In genomic region chr7:28180031-28180363, GRCh38 we compare ENCODE assay signal across 8 cellular contexts. TPM values are rescaled to one million over a fixed set of nuclear protein-coding genes. Genes with fewer than 3 reads are reported as not detected.
A peak's percentile ranks its signal among the peaks of the same experiment; 100 is the strongest.
DNase-seq lines count a peak whose midpoint lies in the region; TF ChIP-seq lines count a peak whose summit lies in the region.

No MANE protein-coding gene starts in this region.

- TF ChIP-seq CTCF in HEK293 (tag by site-specific recombination; IDR thresholded peaks at IDR 0.05) (no peak), MCF 10A (IDR thresholded peaks at IDR 0.05; ENCODE audit: unreplicated experiment) (no peak), mesothelial cell of epicardium (IDR thresholded peaks at IDR 0.05; ENCODE audit: unreplicated experiment) (no peak)

- H3K4me1 Mint-ChIP-seq in MCF 10A (ENCODE audit: insufficient read depth, unreplicated experiment) (peaks cover 11% of the 10 kb centered on the region), mesothelial cell of epicardium (peaks cover 8% of the 10 kb centered on the region)
- peaks cover 17% of the 10 kb centered on the region for H3K4me1 Mint-ChIP-seq in activated CD4-positive, alpha-beta T cell treated with anti-CD3 and anti-CD28 coated beads, Interleukin-2, amount 10 ng/mL, durations not matched to agents 24 days and 14 days

- H3K27ac ChIP-seq in ACC112 (ENCODE audit: low read depth, low read length) (no peak overlapping the region), HEK293 (ENCODE audit: extremely low read depth, low read depth, low read length) (peak overlapping the region; percentile 55; the same call in 1 of the 2 replicates)

- H3K27me3 ChIP-seq in ACC112 (ENCODE audit: insufficient read depth, low read length) = no peaks in the 10 kb centered on the region

- intact Hi-C loops in MCF 10A (cut with micrococcal nuclease) = no loop called here
- intact Hi-C loops in activated CD4-positive, alpha-beta T cell treated with anti-CD3 and anti-CD28 coated beads, Interleukin-2, amount 10 ng/mL, durations not matched to agents 24 days and 14 days (cut with micrococcal nuclease) = no loop called here

- BruUV-seq in MCF 10A (replicated peaks; lab: Mats Ljungman, UMichigan) = no TSS peak

- H3K36me3 Mint-ChIP-seq in MCF 10A (ENCODE audit: insufficient read depth, unreplicated experiment) = no peaks in the 10 kb centered on the region
- H3K36me3 Mint-ChIP-seq in mesothelial cell of epicardium = no peaks in the 10 kb centered on the region
- H3K36me3 Mint-ChIP-seq in activated CD4-positive, alpha-beta T cell treated with anti-CD3 and anti-CD28 coated beads, Interleukin-2, amount 10 ng/mL, durations not matched to agents 24 days and 14 days (ENCODE audit: low read depth) = no peaks in the 10 kb centered on the region

- H3K27ac Mint-ChIP-seq in MCF 10A (ENCODE audit: low read depth, unreplicated experiment) (no peak overlapping the region), mesothelial cell of epicardium (no peak overlapping the region)
- H3K27ac Mint-ChIP-seq in activated CD4-positive, alpha-beta T cell treated with anti-CD3 and anti-CD28 coated beads, Interleukin-2, amount 10 ng/mL, durations not matched to agents 24 days and 14 days = no peak overlapping the region

- DNase-seq in MCF 10A (ENCODE audit: unreplicated experiment) (no peak), mesothelial cell of epicardium (ENCODE audit: low spot score in 2 of 2, unreplicated experiment in 2 of 2) (peak; percentile 21 to 40), NCI-H2171 treated with DMSO at 0.1 percent for 48 hours (lab: John Stamatoyannopoulos, UW) (no peak), SIG-M5 (lab: John Stamatoyannopoulos, UW) (no peak)
- no peak for DNase-seq in activated CD4-positive, alpha-beta T cell treated with anti-CD3 and anti-CD28 coated beads, Interleukin-2, amount 10 ng/mL, durations not matched to agents 24 days and 14 days
- no peak for DNase-seq in activated effector memory CD4-positive, alpha-beta T cell treated with Interleukin-2 at 50 U/mL for 16 hours

- CTCF ChIA-PET in HEK293 (lab: Yijun Ruan, JAX) = no interaction called here
- CTCF ChIA-PET in MCF 10A (lab: Yijun Ruan, JAX) = no interaction called here

- no peaks in the 10 kb centered on the region for H3K9me3 Mint-ChIP-seq in MCF 10A (ENCODE audit: unreplicated experiment)
- H3K9me3 Mint-ChIP-seq in mesothelial cell of epicardium = no peaks in the 10 kb centered on the region
- no peaks in the 10 kb centered on the region for H3K9me3 Mint-ChIP-seq in activated CD4-positive, alpha-beta T cell treated with anti-CD3 and anti-CD28 coated beads, Interleukin-2, amount 10 ng/mL, durations not matched to agents 24 days and 14 days

- peaks cover 33% of the 10 kb centered on the region for H3K4me1 ChIP-seq in ACC112 (ENCODE audit: control insufficient read depth, insufficient read depth, low read length, unreplicated experiment)
- peaks cover 15% of the 10 kb centered on the region for H3K4me1 ChIP-seq in HEK293 (ENCODE audit: control insufficient read depth, insufficient read depth, low read length)

- H3K4me3 ChIP-seq in ACC112 (ENCODE audit: low read depth, low read length) (peak overlapping the region; percentile 93), HEK293 (ENCODE audit: low read depth, low read length) (peak overlapping the region; percentile 88)

- no peaks in the 10 kb centered on the region for H3K36me3 ChIP-seq in ACC112 (ENCODE audit: insufficient read depth, low read length)
- H3K36me3 ChIP-seq in HEK293 (ENCODE audit: control insufficient read depth in 2 of 2, insufficient read depth in 1 of 2, low read length in 2 of 2) = no peaks in the 10 kb centered on the region

- H3K9me3 ChIP-seq in HEK293 (ENCODE audit: control insufficient read depth, insufficient read depth, low read depth, low read length) = no peaks in the 10 kb centered on the region

- H2AFZ ChIP-seq in ACC112 (ENCODE audit: low read length, unreplicated experiment) = peak overlapping the region; percentile 85

- H3K4me3 Mint-ChIP-seq in MCF 10A (ENCODE audit: unreplicated experiment) (peak overlapping the region; percentile 74), mesothelial cell of epicardium (no peak overlapping the region)
- H3K4me3 Mint-ChIP-seq in activated CD4-positive, alpha-beta T cell treated with anti-CD3 and anti-CD28 coated beads, Interleukin-2, amount 10 ng/mL, durations not matched to agents 24 days and 14 days = no peak overlapping the region

- H3K27me3 Mint-ChIP-seq in MCF 10A (ENCODE audit: insufficient read depth, unreplicated experiment) = no peaks in the 10 kb centered on the region
- peaks cover 31% of the 10 kb centered on the region for H3K27me3 Mint-ChIP-seq in mesothelial cell of epicardium (ENCODE audit: low read depth)
- H3K27me3 Mint-ChIP-seq in activated CD4-positive, alpha-beta T cell treated with anti-CD3 and anti-CD28 coated beads, Interleukin-2, amount 10 ng/mL, durations not matched to agents 24 days and 14 days = peaks cover 50% of the 10 kb centered on the region

- peaks cover 42% of the 10 kb centered on the region for H3K79me2 ChIP-seq in ACC112 (ENCODE audit: control insufficient read depth, insufficient read depth, low read length, unreplicated experiment)

- POLR2A ChIA-PET in HEK293 (lab: Yijun Ruan, JAX) (no interaction called here), MCF 10A (lab: Yijun Ruan, JAX) (interaction anchor here (0.6 kb wide), 1 partner anchor 22 kb away, joined by 3 read pairs; no protein-coding TSS in a partner anchor)

TF ChIP-seq in HEK293, 187 proteins besides CTCF, POLR2A, EP300 and RAD21:
- TF ChIP-seq ZNF426 (tag by site-specific recombination; IDR thresholded peaks at IDR 0.05) (no peak), ZBTB11 (tag by site-specific recombination; conservative IDR thresholded peaks at IDR 0.05; ENCODE audit: low read depth) (no peak), ZNF600 (tag by site-specific recombination; IDR thresholded peaks at IDR 0.05) (no peak), YY2 (tag by site-specific recombination; IDR thresholded peaks at IDR 0.05) (no peak), ZNF791 (tag by site-specific recombination; IDR thresholded peaks at IDR 0.05) (no peak), ZNF2 (tag by site-specific recombination; IDR thresholded peaks at IDR 0.05) (no peak), KLF1 (tag by site-specific recombination; IDR thresholded peaks at IDR 0.05) (no peak), ZBTB20 (tag by site-specific recombination; IDR thresholded peaks at IDR 0.05) (no peak), ZNF48 (tag by site-specific recombination; IDR thresholded peaks at IDR 0.05) (no peak), ZNF580 (tag by site-specific recombination; IDR thresholded peaks at IDR 0.05) (no peak), HOXA7 (CRISPR knock-in tag; IDR thresholded peaks at IDR 0.05; ENCODE audit: borderline replicate concordance) (no peak), HIC1 (tag by site-specific recombination; IDR thresholded peaks at IDR 0.05) (no peak), ZNF670 (tag by site-specific recombination; IDR thresholded peaks at IDR 0.05; ENCODE audit: low read depth) (no peak), ZNF114 (tag by site-specific recombination; IDR thresholded peaks at IDR 0.05) (no peak)

RNA-seq across cellular contexts. Expression of gene JAZF1, which starts 0.6 kb away (rescaled TPM):
- total RNA-seq in MCF 10A (2022) (14.2 and 16.9 TPM in 2 replicates), mesothelial cell of epicardium (4.5 to 7.2 TPM (median 5.5 TPM) in 3 replicates)
- 4.2 and 4.4 TPM in 2 replicates for total RNA-seq in activated CD4-positive, alpha-beta T cell treated with anti-CD3 and anti-CD28 coated beads, Interleukin-2, amount 10 ng/mL, durations not matched to agents 24 days and 14 days

Comparison
In these comparisons a context has a peak if more than half of its experiments do, and no peak if none do; other contexts are left out.
1. DNase-seq: peak in mesothelial cell of epicardium (2 of 2); none in MCF 10A (single experiment), NCI-H2171 treated with DMSO at 0.1 percent for 48 hours (single experiment), activated CD4-positive, alpha-beta T cell treated with anti-CD3 and anti-CD28 coated beads, Interleukin-2, amount 10 ng/mL, durations not matched to agents 24 days and 14 days (single experiment), SIG-M5 (single experiment) and activated effector memory CD4-positive, alpha-beta T cell treated with Interleukin-2 at 50 U/mL for 16 hours (single experiment).